Comparison of ENCODE assay signal across 8 cellular contexts in genomic region chr1:93681095-93681548, GRCh38. TPM values are rescaled to one million over a fixed set of nuclear protein-coding genes. Genes with fewer than 3 reads are reported as not detected.
DNase-seq lines count a peak whose midpoint lies in the region; ATAC-seq, FAIRE-seq and TF ChIP-seq lines count a peak whose summit lies in the region.

No MANE protein-coding gene starts in this region.

- H3K27me3 ChIP-seq in K562 (ENCODE audit: control insufficient read depth in 2 of 2, insufficient read depth in 2 of 2, low read length in 2 of 2) (peaks cover 19 to 40% of the 10 kb centered on the region in 2 experiments; a peak in 4 of 5 replicates), subcutaneous abdominal adipose tissue (ENCODE audit: control insufficient read depth in 5 of 5, insufficient read depth in 4 of 5, low read length in 5 of 5) (no peaks in the 10 kb centered on the region)

- no peak for TF ChIP-seq EP300 in K562 (IDR thresholded peaks at IDR 0.05; ENCODE audit: low read length)

- H3K4me3 ChIP-seq in K562, result peak overlapping the region; percentile 43
- H3K4me3 ChIP-seq in subcutaneous abdominal adipose tissue (ENCODE audit: low read depth in 1 of 5, low read length in 5 of 5), result peak overlapping the region; percentile 69 to 93 (median 82)

- H3K9me3 Mint-ChIP-seq in CD14-positive monocyte, result peaks cover 0 to 4% (median 0%) of the 10 kb centered on the region in 7 donors

- peak; percentile 2 for TF ChIP-seq CTCF in CD14-positive monocyte (IDR thresholded peaks at IDR 0.05)
- no peak for TF ChIP-seq CTCF in K562 (IDR thresholded peaks at IDR 0.05 in 2 of 3, conservative IDR thresholded peaks at IDR 0.05 in 1 of 3; ENCODE audit: insufficient read depth in 2 of 3, low read depth in 1 of 3, low read length in 3 of 3)

- H3K27me3 Mint-ChIP-seq in CD14-positive monocyte (ENCODE audit: low read depth in 3 of 3), result peaks cover 34 to 49% (median 41%) of the 10 kb centered on the region in 3 donors

- H3K79me2 ChIP-seq in K562 (ENCODE audit: control insufficient read depth, insufficient read depth, low read length), result no peaks in the 10 kb centered on the region

- no peaks in the 10 kb centered on the region for H3K9me1 ChIP-seq in K562 (ENCODE audit: control insufficient read depth, insufficient read depth, low read length)

- no peak for TF ChIP-seq POLR2A in K562 (conservative IDR thresholded peaks at IDR 0.05)

- no peaks in the 10 kb centered on the region for H4K20me1 ChIP-seq in K562 (replicated peaks; ENCODE audit: control insufficient read depth, insufficient read depth, low read length)

- FAIRE-seq in K562 (lab: Jason Lieb, UNC), result no peak

- H2AFZ ChIP-seq in K562 (ENCODE audit: low read depth, low read length), result peak overlapping the region; percentile 83

- intact Hi-C loops in CD14-positive monocyte (cut with micrococcal nuclease), result no loop called here
- intact Hi-C loops in K562 (cut with micrococcal nuclease), result loop anchor here (2.0 kb wide), 1 partner anchor 52 kb away; no protein-coding TSS in a partner anchor

- WGBS in K562 (ENCODE audit: insufficient coverage, low coverage, missing lambda C conversion rate), result 5% methylated on average over 18 of the region's 42 CpGs

- TF ChIP-seq RAD21 in K562 (CRISPR knock-in tag; conservative IDR thresholded peaks at IDR 0.05 in 1 of 2, IDR thresholded peaks at IDR 0.05 in 1 of 2), result no peak

- ATAC-seq in GM19467 (IDR thresholded peaks at IDR 0.05; ENCODE audit: unreplicated experiment) (peak; percentile 27), HG03565 (IDR thresholded peaks at IDR 0.05; ENCODE audit: unreplicated experiment) (peak; percentile 14), K562 (peak; percentile 18; the same call in 2 of the 3 replicates)

- peak overlapping the region in 1 of 7 donors; percentile 70 for H3K27ac Mint-ChIP-seq in CD14-positive monocyte

- peak overlapping the region; percentile 74 for H3K4me2 ChIP-seq in K562 (ENCODE audit: insufficient read depth, low read length)

- no peaks in the 10 kb centered on the region for H3K36me3 ChIP-seq in K562 (ENCODE audit: control insufficient read depth, insufficient read depth, low read length)
- peaks cover 0 to 6% (median 0%) of the 10 kb centered on the region in 5 donors for H3K36me3 ChIP-seq in subcutaneous abdominal adipose tissue (ENCODE audit: control insufficient read depth in 5 of 5, insufficient read depth in 5 of 5, low read length in 5 of 5)

- H3K9ac ChIP-seq in K562 (ENCODE audit: insufficient read depth in 1 of 2, low read depth in 2 of 2, low read length in 2 of 2), result peak overlapping the region in 1 of 2 experiments; percentile 75; a peak in 1 of 4 replicates
- peak overlapping the region; percentile 31 to 81 (median 80) for H3K9ac ChIP-seq in subcutaneous abdominal adipose tissue (ENCODE audit: low read length in 5 of 5)

- peaks cover 15% of the 10 kb centered on the region for H3K4me1 Mint-ChIP-seq in CD14-positive monocyte

- no peak for DNase-seq in CD14-positive monocyte (ENCODE audit: low spot score)
- no peak for DNase-seq in K562 (ENCODE audit: extremely low read depth in 1 of 4, low spot score in 3 of 4)
- peak; percentile 74 for DNase-seq in left kidney (ENCODE audit: low read depth, low spot score)
- no peak for DNase-seq in mucosa of gallbladder (ENCODE audit: low spot score)
- DNase-seq in activated CD4-positive, CD25-positive, alpha-beta regulatory T cell (lab: John Stamatoyannopoulos, UW), result no peak

- no TSS peak for BruUV-seq in K562 (replicated peaks; lab: Mats Ljungman, UMichigan)

- peaks cover 2 to 15% of the 10 kb centered on the region in 2 experiments; a peak in 4 of 5 replicates for H3K4me1 ChIP-seq in K562 (replicated peaks in 1 of 2; ENCODE audit: control insufficient read depth in 2 of 2, insufficient read depth in 2 of 2, low read length in 2 of 2)
- peaks cover 3 to 49% (median 38%) of the 10 kb centered on the region in 5 donors for H3K4me1 ChIP-seq in subcutaneous abdominal adipose tissue (ENCODE audit: control insufficient read depth in 5 of 5, insufficient read depth in 5 of 5, low read length in 5 of 5)

- H3K4me3 Mint-ChIP-seq in CD14-positive monocyte, result peak overlapping the region; percentile 90 to 98

- POLR2A ChIA-PET in K562 (lab: Yijun Ruan, JAX), result interaction anchor here (0.8 to 1.0 kb wide), 2 partner anchors 11 to 15 kb away, joined by 3 read pairs; no protein-coding TSS in a partner anchor

- CTCF ChIA-PET in K562 (lab: Yijun Ruan, JAX; ENCODE audit: low intra/inter-chr PET ratio), result interaction anchor here (0.6 to 0.8 kb wide), 2 partner anchors 50 to 52 kb away, joined by 3 to 4 read pairs; no protein-coding TSS in a partner anchor

- H3K9me3 ChIP-seq in K562 (replicated peaks; ENCODE audit: control insufficient read depth, insufficient read depth, low read depth, low read length) (no peaks in the 10 kb centered on the region), subcutaneous abdominal adipose tissue (ENCODE audit: control insufficient read depth in 5 of 5, low read length in 5 of 5) (no peaks in the 10 kb centered on the region)

- H3K27ac ChIP-seq in K562 (ENCODE audit: extremely low read depth, low read depth, low read length) (no peak overlapping the region), subcutaneous abdominal adipose tissue (ENCODE audit: low read depth, low read length) (peak overlapping the region; percentile 86)

- in situ Hi-C loops in K562 (cut with MboI), result no loop called here

- H3K36me3 Mint-ChIP-seq in CD14-positive monocyte, result peaks cover 3 to 12% of the 10 kb centered on the region in 2 donors

TF ChIP-seq in K562, 482 proteins besides CTCF, POLR2A, EP300 and RAD21:
- TF ChIP-seq ERF (CRISPR knock-in tag; IDR thresholded peaks at IDR 0.05), result no peak
- TF ChIP-seq SIN3B (IDR thresholded peaks at IDR 0.05; ENCODE audit: low read depth), result no peak
- TF ChIP-seq ZFX (CRISPR knock-in tag; IDR thresholded peaks at IDR 0.05), result peak; percentile 67

RNA-seq across cellular contexts. Expression of gene BCAR3, which starts 0.5 kb away (rescaled TPM):
- polyA plus RNA-seq in CD14-positive monocyte (under 1 TPM in 1 of 2 donors, not detected in 1; 0.05 TPM), K562 (2011; rRNA removed) (1.8 and 2.0 TPM in 2 replicates), K562 (2014; fragmentation: Illumina TruSeq; extraction: Trizol) (3.2 and 3.6 TPM in 2 replicates), K562 (2014; fragmentation: Nextera tagmentation; extraction: Ambion mirVana) (1 to 10 TPM; 5.4 to 6.3 TPM), K562 (2014; rRNA removed) (4.0 and 5.4 TPM in 2 replicates)
- total RNA-seq in K562 (2011; cell fraction: chromatin; rRNA removed; ENCODE audit: low replicate concordance), result 0.93 and 1.4 TPM in 2 replicates
- 1.2 and 1.3 TPM in 2 replicates for total RNA-seq in K562 (2011; cell fraction: nucleolus; rRNA removed)
- 0.73 and 1.5 TPM in 2 replicates for total RNA-seq in K562 (2011; cell fraction: nucleoplasm; rRNA removed)
- total RNA-seq in K562 (2014; rRNA removed) (2.8 and 4.2 TPM in 2 replicates), K562 (2014; rRNA removed; fragmentation: Illumina TruSeq; extraction: Trizol) (4.8 and 6.9 TPM in 2 replicates), K562 (2015; rRNA removed; fragmentation: Illumina TruSeq; extraction: Trizol) (2.1 and 2.8 TPM in 2 replicates), K562 (2021) (3.6 and 3.8 TPM in 2 replicates), mucosa of gallbladder (51.8 TPM)
- polyA plus RNA-seq in K562 (2011; cell fraction: cytosol; rRNA removed), result 0.75 and 1.1 TPM in 2 replicates
- polyA plus RNA-seq in K562 (2011; cell fraction: nucleus; rRNA removed), result 0.97 and 1.2 TPM in 2 replicates
- polyA plus RNA-seq in K562 (2012), result 1.4 and 2.7 TPM in 2 replicates
- 0.60 and 1.4 TPM in 2 replicates for polyA minus RNA-seq in K562 (2011; rRNA and poly(A)+ RNA removed)
- 0.57 and 3.0 TPM in 2 replicates for polyA minus RNA-seq in K562 (2011; cell fraction: cytosol; rRNA and poly(A)+ RNA removed)
- 0.67 and 2.1 TPM in 2 replicates for polyA minus RNA-seq in K562 (2011; cell fraction: nucleus; rRNA and poly(A)+ RNA removed)
